13 cellular contexts compared by ENCODE assay signal in genomic region chr5:65611524-65611923, GRCh38. TPM values are rescaled to one million over a fixed set of nuclear protein-coding genes. Genes with fewer than 3 reads are reported as not detected.
A peak's percentile ranks its signal among the peaks of the same experiment; 100 is the strongest.
DNase-seq lines count a peak whose midpoint lies in the region; ATAC-seq and TF ChIP-seq lines count a peak whose summit lies in the region.
"Had no signal": no experiment of that assay in that cellular context is flagged by ENCODE, and none has a peak within 500 bp of the region (broad histone marks: within the 10 kb centered on the region; RNA-seq: fewer than 3 reads in every experiment).

No MANE protein-coding gene starts in this region.

- H3K27ac ChIP-seq in coronary artery, result no peak overlapping the region

- TF ChIP-seq CTCF in type B pancreatic cell (conservative IDR thresholded peaks at IDR 0.05), result no peak
- no peak for TF ChIP-seq CTCF in coronary artery (IDR thresholded peaks at IDR 0.05)

- peak; percentile 15 to 89 (median 78) for DNase-seq in NCI-H1417 (lab: John Stamatoyannopoulos, UW)
- DNase-seq in NCI-H1417 treated with DMSO at 0.1 percent for 48 hours (lab: John Stamatoyannopoulos, UW), result no peak
- DNase-seq in NCI-H774 (lab: John Stamatoyannopoulos, UW), result peak; percentile 51
- DNase-seq in iris pigment epithelial cell (ENCODE audit: low read depth), result peak; percentile 69
- DNase-seq in type B pancreatic cell (ENCODE audit: extremely low spot score, unreplicated experiment), result no peak
- DNase-seq in HuH-7.5 (ENCODE audit: low spot score), result no peak
- no peak for DNase-seq in coronary artery (ENCODE audit: low spot score)
- DNase-seq in stimulated activated naive B cell treated with anti-CD40 and anti-IgM and Interleukin-4, amounts not matched to agents 10 μg/mL and 1 μg/mL and 100 μg/mL, for 72 hours, result no peak
- DNase-seq: activated CD4-positive, alpha-beta T cell treated with anti-CD3 and anti-CD28 coated beads for 36 hours; activated effector memory CD4-positive, alpha-beta T cell treated with Interleukin-2 at 50 U/mL for 16 hours; H9; NCI-H524; stimulated activated CD4-positive, alpha-beta T cell treated with anti-CD3 and anti-CD28 coated beads, Interleukin-4, amount 100 ng/mL, for 4 hours had no signal

- no peaks in the 10 kb centered on the region for H3K9me3 Mint-ChIP-seq in type B pancreatic cell
- H3K9me3 Mint-ChIP-seq in stimulated activated naive B cell treated with anti-CD40 and anti-IgM and Interleukin-4, amounts not matched to agents 10 μg/mL and 1 μg/mL and 100 μg/mL, for 72 hours, result no peaks in the 10 kb centered on the region
- H3K9me3 Mint-ChIP-seq: H9 had no signal

- peak overlapping the region; percentile 42 for H3K27ac Mint-ChIP-seq in type B pancreatic cell
- no peak overlapping the region for H3K27ac Mint-ChIP-seq in stimulated activated naive B cell treated with anti-CD40 and anti-IgM and Interleukin-4, amounts not matched to agents 10 μg/mL and 1 μg/mL and 100 μg/mL, for 72 hours
- H3K27ac Mint-ChIP-seq: activated CD4-positive, alpha-beta T cell treated with anti-CD3 and anti-CD28 coated beads for 36 hours; H9 had no signal

- H3K4me1 Mint-ChIP-seq in type B pancreatic cell (ENCODE audit: unreplicated experiment), result no peaks in the 10 kb centered on the region
- H3K4me1 Mint-ChIP-seq in stimulated activated naive B cell treated with anti-CD40 and anti-IgM and Interleukin-4, amounts not matched to agents 10 μg/mL and 1 μg/mL and 100 μg/mL, for 72 hours, result peaks cover 3 to 6% of the 10 kb centered on the region in 2 donors
- H3K4me1 Mint-ChIP-seq: activated CD4-positive, alpha-beta T cell treated with anti-CD3 and anti-CD28 coated beads for 36 hours; H9 had no signal

- H3K36me3 Mint-ChIP-seq in type B pancreatic cell, result peaks cover 22% of the 10 kb centered on the region
- H3K36me3 Mint-ChIP-seq in stimulated activated naive B cell treated with anti-CD40 and anti-IgM and Interleukin-4, amounts not matched to agents 10 μg/mL and 1 μg/mL and 100 μg/mL, for 72 hours, result peaks cover 22 to 60% of the 10 kb centered on the region in 2 donors

- no peaks in the 10 kb centered on the region for H3K27me3 Mint-ChIP-seq in type B pancreatic cell
- H3K27me3 Mint-ChIP-seq in stimulated activated naive B cell treated with anti-CD40 and anti-IgM and Interleukin-4, amounts not matched to agents 10 μg/mL and 1 μg/mL and 100 μg/mL, for 72 hours, result no peaks in the 10 kb centered on the region
- H3K27me3 Mint-ChIP-seq: activated CD4-positive, alpha-beta T cell treated with anti-CD3 and anti-CD28 coated beads for 36 hours had no signal

- peak overlapping the region; percentile 15 for H3K4me3 Mint-ChIP-seq in type B pancreatic cell
- H3K4me3 Mint-ChIP-seq in stimulated activated naive B cell treated with anti-CD40 and anti-IgM and Interleukin-4, amounts not matched to agents 10 μg/mL and 1 μg/mL and 100 μg/mL, for 72 hours, result no peak overlapping the region
- H3K4me3 Mint-ChIP-seq: activated CD4-positive, alpha-beta T cell treated with anti-CD3 and anti-CD28 coated beads for 36 hours; H9 had no signal

- no peak for ATAC-seq in stimulated activated naive B cell treated with anti-CD40 and anti-IgM and Interleukin-4, amounts not matched to agents 10 μg/mL and 1 μg/mL and 100 μg/mL, for 72 hours (replicated peaks)
- ATAC-seq: activated CD4-positive, alpha-beta T cell treated with anti-CD3 and anti-CD28 coated beads for 36 hours had no signal

- no peak overlapping the region for H3K4me3 ChIP-seq in coronary artery

RNA-seq across cellular contexts. Expression of gene TRIM23, which starts 12.6 kb away (rescaled TPM):
- total RNA-seq in type B pancreatic cell (ENCODE audit: low replicate concordance), result 10.8 and 16.4 TPM in 2 replicates

RNA-seq across cellular contexts. Expression of gene SHLD3, which starts 13.3 kb away (rescaled TPM):
- 4.0 and 4.2 TPM in 2 replicates for total RNA-seq in type B pancreatic cell (ENCODE audit: low replicate concordance)

RNA-seq across cellular contexts. Expression of gene TRAPPC13, which starts 13.3 kb away (rescaled TPM):
- 13.5 and 18.0 TPM in 2 replicates for total RNA-seq in type B pancreatic cell (ENCODE audit: low replicate concordance)

RNA-seq across cellular contexts. Expression of gene PPWD1, which starts 48.4 kb away (rescaled TPM):
- 30.1 and 40.4 TPM in 2 replicates for total RNA-seq in type B pancreatic cell (ENCODE audit: low replicate concordance)

RNA-seq across cellular contexts. Expression of gene CENPK, which starts 48.6 kb away (rescaled TPM):
- 17.6 and 36.9 TPM in 2 replicates for total RNA-seq in type B pancreatic cell (ENCODE audit: low replicate concordance)

Comparison
In these comparisons a context has a peak if more than half of its experiments do, and no peak if none do; other contexts are left out.
1. DNase-seq: peak in NCI-H1417 (3 of 3), NCI-H774 (single experiment) and iris pigment epithelial cell (single experiment); none in NCI-H1417 treated with DMSO at 0.1 percent for 48 hours (single experiment), type B pancreatic cell (single experiment), HuH-7.5 (single experiment), coronary artery (single experiment) and stimulated activated naive B cell treated with anti-CD40 and anti-IgM and Interleukin-4, amounts not matched to agents 10 μg/mL and 1 μg/mL and 100 μg/mL, for 72 hours (single experiment).